In genomic region chr5:5297432-5298067, GRCh38 we compare ENCODE assay signal across 16 cellular contexts.
A peak's percentile ranks its signal among the peaks of the same experiment; 100 is the strongest.
DNase-seq lines count a peak whose midpoint lies in the region; ATAC-seq and TF ChIP-seq lines count a peak whose summit lies in the region.
"Had no signal": no experiment of that assay in that cellular context is flagged by ENCODE, and none has a peak within 500 bp of the region (broad histone marks: within the 10 kb centered on the region; RNA-seq: fewer than 3 reads in every experiment).

No MANE protein-coding gene starts in this region.

- in situ Hi-C loops in G401 (cut with HindIII; ENCODE audit: low sequenced_read_pairs) = no loop called here

- peak overlapping the region; percentile 12 for H3K27ac ChIP-seq in cingulate gyrus (ENCODE audit: low read depth, low read length)

- H3K4me3 Mint-ChIP-seq in mesothelial cell of epicardium = no peak overlapping the region
- H3K4me3 Mint-ChIP-seq: B cell; CD4-positive, alpha-beta T cell; GM23338 had no signal

- H3K36me3 Mint-ChIP-seq in mesothelial cell of epicardium = peaks cover 36% of the 10 kb centered on the region

- peaks cover 32% of the 10 kb centered on the region for H3K9me3 Mint-ChIP-seq in mesothelial cell of epicardium

- peak; percentile 70 for DNase-seq in G401 (ENCODE audit: low spot score)
- peak; percentile 51 for DNase-seq in SK-N-DZ (ENCODE audit: low spot score)
- DNase-seq in mesothelial cell of epicardium (ENCODE audit: low spot score in 2 of 2, unreplicated experiment in 2 of 2) = no peak
- no peak for DNase-seq in NCI-H774 (lab: John Stamatoyannopoulos, UW)
- no peak for DNase-seq in NCI-H187 (lab: John Stamatoyannopoulos, UW)
- DNase-seq in stimulated activated naive CD8-positive, alpha-beta T cell treated with anti-CD3 and anti-CD28 coated beads, Interleukin-15, Interleukin-2, amounts not matched to agents 100 U/mL and 50 U/mL, for 24 hours = no peak
- no peak for DNase-seq in activated CD4-positive, alpha-beta T cell treated with anti-CD3 and anti-CD28 coated beads for 48 hours
- DNase-seq: ACHN; Calu3; CD4-positive, alpha-beta T cell; DMS 273 treated with DMSO at 0.1 percent for 48 hours; H7 had no signal

- H3K27ac Mint-ChIP-seq in mesothelial cell of epicardium = peak overlapping the region; percentile 36
- H3K27ac Mint-ChIP-seq: B cell; CD4-positive, alpha-beta T cell had no signal

- no peak for ATAC-seq in stimulated activated naive CD8-positive, alpha-beta T cell treated with anti-CD3 and anti-CD28 coated beads, Interleukin-15, Interleukin-2, amounts not matched to agents 100 U/mL and 50 U/mL, for 24 hours
- ATAC-seq: GM12878, GM23338 had no signal

- no peaks in the 10 kb centered on the region for H3K27me3 Mint-ChIP-seq in mesothelial cell of epicardium (ENCODE audit: low read depth)
- H3K27me3 Mint-ChIP-seq: CD4-positive, alpha-beta T cell had no signal

- peaks cover 28% of the 10 kb centered on the region for H3K4me1 Mint-ChIP-seq in mesothelial cell of epicardium
- H3K4me1 Mint-ChIP-seq: B cell had no signal

- TF ChIP-seq CTCF in mesothelial cell of epicardium (IDR thresholded peaks at IDR 0.05; ENCODE audit: unreplicated experiment) = no peak

Comparison
In these comparisons a context has a peak if more than half of its experiments do, and no peak if none do; other contexts are left out.
1. DNase-seq: peak in G401 (single experiment) and SK-N-DZ (single experiment); none in mesothelial cell of epicardium (0 of 2), NCI-H774 (single experiment), NCI-H187 (0 of 2), stimulated activated naive CD8-positive, alpha-beta T cell treated with anti-CD3 and anti-CD28 coated beads, Interleukin-15, Interleukin-2, amounts not matched to agents 100 U/mL and 50 U/mL, for 24 hours (single experiment) and activated CD4-positive, alpha-beta T cell treated with anti-CD3 and anti-CD28 coated beads for 48 hours (single experiment).